In genomic region chr3:70840106-70840870, GRCh38 we compare ENCODE assay signal across 16 cellular contexts.
DNase-seq lines count a peak whose midpoint lies in the region; TF ChIP-seq lines count a peak whose summit lies in the region.
"Had no signal": no experiment of that assay in that cellular context is flagged by ENCODE, and none has a peak within 500 bp of the region (broad histone marks: within the 10 kb centered on the region; RNA-seq: fewer than 3 reads in every experiment).

No MANE protein-coding gene starts in this region.

- H3K27me3 ChIP-seq in mammary epithelial cell (ENCODE audit: insufficient read depth, low read length): peaks cover 3% of the 10 kb centered on the region
- H3K27me3 ChIP-seq: dorsolateral prefrontal cortex had no signal

- CTCF ChIA-PET in mammary epithelial cell (lab: Charles Lee; ENCODE audit: low non-redundant PET): no interaction called here

- peaks cover 8% of the 10 kb centered on the region for H3K4me1 ChIP-seq in mammary epithelial cell (ENCODE audit: insufficient read depth, low read length)

- H3K9me3 ChIP-seq in mammary epithelial cell (replicated peaks; ENCODE audit: insufficient read depth, low read length): no peaks in the 10 kb centered on the region
- H3K9me3 ChIP-seq: lower lobe of right lung had no signal

- H3K27ac ChIP-seq in mammary epithelial cell (ENCODE audit: insufficient read depth, low read depth, low read length): no peak overlapping the region
- H3K27ac ChIP-seq: dorsolateral prefrontal cortex, lower lobe of right lung had no signal

- TF ChIP-seq CTCF in LNCaP clone FGC (IDR thresholded peaks at IDR 0.05; ENCODE audit: control insufficient read depth, extremely low read depth, insufficient read depth): no peak
- no peak for TF ChIP-seq CTCF in mammary epithelial cell (conservative IDR thresholded peaks at IDR 0.05 in 1 of 2, IDR thresholded peaks at IDR 0.05 in 1 of 2; ENCODE audit: extremely low read depth in 1 of 2, insufficient read depth in 1 of 2, low read depth in 1 of 2, low read length in 2 of 2)

- H3K4me3 ChIP-seq in LNCaP clone FGC (ENCODE audit: low read depth, low read length) (no peak overlapping the region), mammary epithelial cell (replicated peaks in 1 of 3; ENCODE audit: insufficient read depth in 1 of 3, low read depth in 2 of 3, low read length in 3 of 3) (no peak overlapping the region)
- H3K4me3 ChIP-seq: dorsolateral prefrontal cortex, GM12878, lower lobe of right lung had no signal

- WGBS in mammary epithelial cell (ENCODE audit: low coverage, missing lambda C conversion rate): 40% methylated on average over 4 of the region's 4 CpGs

- BruUV-seq in mammary epithelial cell (replicated peaks; lab: Mats Ljungman, UMichigan): no TSS peak

- no peaks in the 10 kb centered on the region for H3K79me2 ChIP-seq in mammary epithelial cell (ENCODE audit: insufficient read depth, low read length)

- in situ Hi-C loops in mammary epithelial cell (cut with MboI; ENCODE audit: low sequenced_read_pairs in 2 of 2): no loop called here

- no peak overlapping the region for H2AFZ ChIP-seq in mammary epithelial cell (ENCODE audit: low read depth, low read length)

- H4K20me1 ChIP-seq in mammary epithelial cell (ENCODE audit: insufficient read depth, low read length): no peaks in the 10 kb centered on the region

- dilution Hi-C loops in mammary epithelial cell (cut with HindIII; ENCODE audit: low sequenced_read_pairs): no loop called here

- H3K36me3 ChIP-seq in mammary epithelial cell (ENCODE audit: insufficient read depth, low read length): no peaks in the 10 kb centered on the region
- H3K36me3 ChIP-seq: lower lobe of right lung had no signal

- peak overlapping the region; percentile 32 for H3K4me2 ChIP-seq in mammary epithelial cell (ENCODE audit: insufficient read depth, low read depth, low read length)

- DNase-seq in NCI-H2171 treated with DMSO at 0.1 percent for 48 hours (lab: John Stamatoyannopoulos, UW) (peak; percentile 4), NCI-H2171 (lab: John Stamatoyannopoulos, UW) (no peak), LNCaP clone FGC (ENCODE audit: low read depth) (peak; percentile 68), mammary epithelial cell (peak; percentile 77), lung microvascular endothelial cell (ENCODE audit: low read depth in 2 of 2) (peak; percentile 69 to 93), mesenteric fat pad (ENCODE audit: low spot score) (no peak), NCI-H1694 (lab: John Stamatoyannopoulos, UW) (no peak), NCI-H2227 treated with DMSO at 0.1 percent for 48 hours (lab: John Stamatoyannopoulos, UW) (no peak)
- DNase-seq: dorsolateral prefrontal cortex, EL, hippocampal formation, Karpas-422, lower lobe of right lung, NCI-H748 treated with DMSO at 0.1 percent for 48 hours, substantia nigra had no signal

- intact Hi-C loops in mammary epithelial cell (cut with micrococcal nuclease): no loop called here

- no peak overlapping the region for H3K9ac ChIP-seq in mammary epithelial cell (ENCODE audit: insufficient read depth, low read length)

Comparison
In these comparisons a context has a peak if more than half of its experiments do, and no peak if none do; other contexts are left out.
1. DNase-seq: peak in NCI-H2171 treated with DMSO at 0.1 percent for 48 hours (single experiment), LNCaP clone FGC (single experiment), mammary epithelial cell (single experiment) and lung microvascular endothelial cell (2 of 2); none in NCI-H2171 (single experiment), mesenteric fat pad (single experiment), NCI-H1694 (single experiment) and NCI-H2227 treated with DMSO at 0.1 percent for 48 hours (single experiment).